27 cellular contexts compared by ENCODE assay signal in genomic region chr10:12135631-12136030, GRCh38.
"Had no signal": no experiment of that assay in that cellular context is flagged by ENCODE, and none has a peak within 500 bp of the region (broad histone marks: within the 10 kb centered on the region; RNA-seq: fewer than 3 reads in every experiment).

No MANE protein-coding gene starts in this region.

- H3K4me1 ChIP-seq: pancreas had no signal

- DNase-seq: effector CD4-positive, alpha-beta T cell; endodermal cell; foreskin fibroblast; gastrocnemius medialis; heart left ventricle; left colon; left ventricle myocardium superior; lower lobe of right lung; natural killer cell; occipital lobe; pancreas; stimulated activated CD4-positive, alpha-beta T cell treated with anti-CD3 and anti-CD28 coated beads, Interleukin-12 subunit alpha, Interleukin-12 subunit beta, amount 100 ng/mL, for 4 hours; stimulated activated CD4-positive, alpha-beta T cell treated with anti-CD3 and anti-CD28 coated beads, Interleukin-1b, Interleukin-23, amount 100 ng/mL, for 48 hours; stimulated activated CD4-positive, alpha-beta T cell treated with anti-CD3 and anti-CD28 coated beads, Interleukin-4, amount 100 ng/mL, for 1 hour; stimulated activated CD8-positive, alpha-beta memory T cell treated with anti-CD3 and anti-CD28 coated beads, Interleukin-4, amount 100 ng/mL, for 48 hours; stimulated activated naive CD4-positive, alpha-beta T cell; stimulated activated naive CD8-positive, alpha-beta T cell treated with anti-CD3 and anti-CD28 coated beads, Interleukin-15, amount 100 ng/mL, for 72 hours; transverse colon had no signal

- H3K27me3 ChIP-seq: gastrocnemius medialis, heart left ventricle, hepatocyte, pancreas, suprapubic skin, transverse colon, vagina had no signal

- H3K27ac ChIP-seq: coronary artery, epithelial cell of prostate, gastrocnemius medialis, heart left ventricle, hepatocyte, lower lobe of right lung, pancreas, suprapubic skin, transverse colon, vagina had no signal

- H3K4me3 ChIP-seq: coronary artery, gastrocnemius medialis, heart left ventricle, hepatocyte, lower lobe of right lung, pancreas, smooth muscle cell, suprapubic skin, transverse colon, vagina had no signal

- FAIRE-seq: islet of Langerhans, pancreas had no signal

- H3K9me3 ChIP-seq: gastrocnemius medialis, heart left ventricle, lower lobe of right lung, pancreas, suprapubic skin, transverse colon, vagina had no signal

- ATAC-seq: esophagus mucosa; gastrocnemius medialis; heart left ventricle; left colon; left ventricle myocardium superior; natural killer cell; pancreas; sciatic nerve; stimulated activated naive CD8-positive, alpha-beta T cell treated with anti-CD3 and anti-CD28 coated beads, Interleukin-15, amount 100 ng/mL, for 72 hours had no signal
